20 cellular contexts compared by ENCODE assay signal in the genomic region with DNA sequence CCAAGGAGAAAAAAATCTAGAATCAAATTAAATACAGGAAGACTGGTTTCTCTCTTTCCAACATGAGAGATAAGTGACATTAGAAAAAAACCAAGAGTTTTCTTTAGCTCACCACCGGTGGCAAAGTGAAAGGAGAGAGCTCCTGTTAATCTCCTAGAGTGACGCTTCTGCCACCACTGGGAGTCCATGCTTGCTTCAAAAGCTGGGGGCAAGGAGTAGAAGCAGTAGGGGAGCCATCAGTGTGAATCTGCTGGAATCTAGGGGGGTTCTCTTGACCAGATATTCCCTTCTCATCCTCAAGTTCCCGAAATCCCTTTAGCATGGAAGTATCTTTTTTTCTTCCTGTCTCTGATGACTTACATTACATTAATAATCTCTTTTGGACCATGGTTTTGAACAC. TPM values are rescaled to one million over a fixed set of nuclear protein-coding genes. Genes with fewer than 3 reads are reported as not detected.
DNase-seq lines count a peak whose midpoint lies in the region; ATAC-seq, FAIRE-seq and TF ChIP-seq lines count a peak whose summit lies in the region.
"Had no signal": no experiment of that assay in that cellular context is flagged by ENCODE, and none has a peak within 500 bp of the region (broad histone marks: within the 10 kb centered on the region; RNA-seq: fewer than 3 reads in every experiment).

No MANE protein-coding gene starts in this region.

- H2BK20ac ChIP-seq in H1 (ENCODE audit: low read length) = no peak overlapping the region

- WGBS in H1 (ENCODE audit: extremely low coverage in 1 of 2, insufficient coverage in 1 of 2, insufficient read length in 1 of 2, insufficient replicate concordance in 2 of 2, low coverage in 1 of 2, low lambda C conversion rate in 2 of 2, missing lambda C conversion rate in 1 of 2), 2 experiments = 63% methylated on average over 3 of the region's 3 CpGs; no CpG with 5 or more reads in 1 of the 2 experiments

- TF ChIP-seq POLR2A in H1 (IDR thresholded peaks at IDR 0.05; ENCODE audit: control extremely low read depth in 1 of 2, low read depth in 2 of 2, low read length in 2 of 2) = no peak

- H3K9me3 Mint-ChIP-seq in activated naive CD4-positive, alpha-beta T cell treated with anti-CD3 and anti-CD28 coated beads, Interleukin-2, amount 50 U/mL, for 24 hours = no peaks in the 10 kb centered on the region

- H3K36me3 Mint-ChIP-seq in activated naive CD4-positive, alpha-beta T cell treated with anti-CD3 and anti-CD28 coated beads, Interleukin-2, amount 50 U/mL, for 24 hours = peaks cover 8% of the 10 kb centered on the region
- no peaks in the 10 kb centered on the region for H3K36me3 Mint-ChIP-seq in T-helper 17 cell (ENCODE audit: low read depth)

- H3K36me3 ChIP-seq in H1 (ENCODE audit: control insufficient read depth in 2 of 4, insufficient read depth in 4 of 4, low read length in 3 of 4) = no peaks in the 10 kb centered on the region
- no peaks in the 10 kb centered on the region for H3K36me3 ChIP-seq in parathyroid adenoma (ENCODE audit: control insufficient read depth, insufficient read depth, low read length)
- H3K36me3 ChIP-seq: BE2C had no signal

- H3K14ac ChIP-seq in H1 (ENCODE audit: insufficient read length) = no peak overlapping the region

- no peak for ATAC-seq in T-helper 17 cell
- ATAC-seq: PC-3 had no signal

- TF ChIP-seq CTCF in H1 (IDR thresholded peaks at IDR 0.05; ENCODE audit: control extremely low read depth in 1 of 3, insufficient read depth in 1 of 3, low read depth in 1 of 3, low read length in 3 of 3) (no peak), parathyroid adenoma (IDR thresholded peaks at IDR 0.05) (no peak)

- no peak overlapping the region for H3K18ac ChIP-seq in H1 (ENCODE audit: extremely low read depth, low read length)

- TF ChIP-seq RAD21 in H1 (IDR thresholded peaks at IDR 0.05 in 1 of 2, conservative IDR thresholded peaks at IDR 0.05 in 1 of 2; ENCODE audit: low read depth in 2 of 2, low read length in 2 of 2) = no peak

- no peak overlapping the region for H4K5ac ChIP-seq in H1 (ENCODE audit: insufficient read length, low read depth, low read length)

- H3K4me3 Mint-ChIP-seq in activated naive CD4-positive, alpha-beta T cell treated with anti-CD3 and anti-CD28 coated beads, Interleukin-2, amount 50 U/mL, for 24 hours = no peak overlapping the region
- H3K4me3 Mint-ChIP-seq in T-helper 17 cell = no peak overlapping the region

- H2BK12ac ChIP-seq in H1 (ENCODE audit: low read depth, low read length) = no peak overlapping the region

- no peak overlapping the region for H2AK5ac ChIP-seq in H1 (ENCODE audit: low read depth, low read length)

- H2AFZ ChIP-seq in H1 (ENCODE audit: low read length) (no peak overlapping the region), parathyroid adenoma (no peak overlapping the region)

- CTCF ChIA-PET in H1 (lab: Charles Lee; ENCODE audit: partially characterized antibody) = interaction anchor here (1.6 kb wide), 1 partner anchor 21 kb away, joined by 4 read pairs; no protein-coding TSS in a partner anchor

- H3K56ac ChIP-seq in H1 (replicated peaks; ENCODE audit: insufficient read length, low read depth, low read length) = no peak overlapping the region

- no peak for DNase-seq in activated naive CD4-positive, alpha-beta T cell treated with anti-CD3 and anti-CD28 coated beads, Interleukin-2, amount 50 U/mL, for 16 hours
- DNase-seq in T-helper 17 cell (no peak), H1 (ENCODE audit: low read depth in 1 of 2, low spot score in 2 of 2) (no peak), cortex of kidney (lab: John Stamatoyannopoulos, UW) (no peak), foreskin melanocyte (no peak)
- DNase-seq in stimulated activated CD4-positive, alpha-beta T cell treated with anti-CD3 and anti-CD28 coated beads, Interleukin-1b, Interleukin-23, amount 100 ng/mL, for 48 hours = no peak
- DNase-seq: BE2C, H7, NCI-H1417, NCI-H187, NCI-H2227 treated with DMSO at 0.1 percent for 48 hours, NCI-H510A treated with DMSO at 0.1 percent for 48 hours, NCI-H82, PC-3, RPMI8226, SHP77 treated with DMSO at 0.1 percent for 48 hours had no signal

- H3K4me1 Mint-ChIP-seq in activated naive CD4-positive, alpha-beta T cell treated with anti-CD3 and anti-CD28 coated beads, Interleukin-2, amount 50 U/mL, for 24 hours = peaks cover 54% of the 10 kb centered on the region
- peaks cover 9% of the 10 kb centered on the region for H3K4me1 Mint-ChIP-seq in T-helper 17 cell

- H3K4me3 ChIP-seq in H1 (ENCODE audit: extremely low read depth in 1 of 4, insufficient read depth in 2 of 4, low read depth in 3 of 4, low read length in 4 of 4) = no peak overlapping the region
- no peak overlapping the region for H3K4me3 ChIP-seq in parathyroid adenoma (ENCODE audit: low read depth, low read length)

- no peak overlapping the region for H4K91ac ChIP-seq in H1 (replicated peaks; ENCODE audit: insufficient read length, low read length)

- no peak overlapping the region for H2BK120ac ChIP-seq in H1 (replicated peaks; ENCODE audit: low read depth, low read length)

- no peaks in the 10 kb centered on the region for H3K27me3 ChIP-seq in H1 (replicated peaks in 1 of 4; ENCODE audit: control insufficient read depth in 3 of 4, extremely low read depth in 1 of 4, insufficient read depth in 3 of 4, low read length in 3 of 4)
- H3K27me3 ChIP-seq in parathyroid adenoma (ENCODE audit: control insufficient read depth, insufficient read depth, low read length) = no peaks in the 10 kb centered on the region
- H3K27me3 ChIP-seq: BE2C had no signal

- H3K79me2 ChIP-seq in H1 (ENCODE audit: control insufficient read depth in 1 of 2, insufficient read depth in 2 of 2, low read length in 2 of 2) = no peaks in the 10 kb centered on the region
- peaks cover 3% of the 10 kb centered on the region for H3K79me2 ChIP-seq in parathyroid adenoma

- peak overlapping the region; percentile 5 for H3K27ac Mint-ChIP-seq in activated naive CD4-positive, alpha-beta T cell treated with anti-CD3 and anti-CD28 coated beads, Interleukin-2, amount 50 U/mL, for 24 hours
- H3K27ac Mint-ChIP-seq in T-helper 17 cell = peak overlapping the region; percentile 86

- POLR2A ChIA-PET in H1 (lab: Charles Lee; ENCODE audit: partially characterized antibody) = interaction anchor here (1.7 kb wide), 1 partner anchor 17 kb away, joined by 5 read pairs; no protein-coding TSS in a partner anchor

- H3K4me2 ChIP-seq in H1 (ENCODE audit: insufficient read depth in 1 of 2, low read depth in 2 of 2, low read length in 2 of 2) (no peak overlapping the region), parathyroid adenoma (ENCODE audit: low read length) (no peak overlapping the region)

- no peak overlapping the region for H3K27ac ChIP-seq in H1 (ENCODE audit: low read depth, low read length)
- H3K27ac ChIP-seq in parathyroid adenoma = peak overlapping the region; percentile 67

- H3K9me3 ChIP-seq in T-helper 17 cell (ENCODE audit: control insufficient read depth, low read length, poor library complexity, severe bottlenecking) = no peaks in the 10 kb centered on the region
- H3K9me3 ChIP-seq in H1 (ENCODE audit: insufficient read depth in 2 of 2, low read depth in 1 of 2, low read length in 1 of 2) = no peaks in the 10 kb centered on the region
- no peaks in the 10 kb centered on the region for H3K9me3 ChIP-seq in parathyroid adenoma (ENCODE audit: control insufficient read depth, low read length)
- H3K9me3 ChIP-seq: BE2C had no signal

- no peak overlapping the region for H3K4ac ChIP-seq in H1 (replicated peaks; ENCODE audit: insufficient read length, low read depth, low read length)

- no peaks in the 10 kb centered on the region for H4K20me1 ChIP-seq in H1 (replicated peaks in 1 of 2; ENCODE audit: control insufficient read depth in 1 of 2, insufficient read depth in 2 of 2, low read length in 2 of 2)

- H2BK5ac ChIP-seq in H1 (ENCODE audit: low read depth, low read length) = no peak overlapping the region

- H3K79me1 ChIP-seq in H1 (ENCODE audit: low read depth, low read length) = no peaks in the 10 kb centered on the region

- no peak overlapping the region for H3K23ac ChIP-seq in H1 (ENCODE audit: insufficient read length)

- TF ChIP-seq EP300 in H1 (IDR thresholded peaks at IDR 0.05; ENCODE audit: borderline replicate concordance in 1 of 2, low read depth in 2 of 2, low read length in 2 of 2) = no peak

- H3K27me3 Mint-ChIP-seq in activated naive CD4-positive, alpha-beta T cell treated with anti-CD3 and anti-CD28 coated beads, Interleukin-2, amount 50 U/mL, for 24 hours = no peaks in the 10 kb centered on the region
- no peaks in the 10 kb centered on the region for H3K27me3 Mint-ChIP-seq in T-helper 17 cell

- H4K8ac ChIP-seq in H1 (ENCODE audit: extremely low read depth, insufficient read depth, low read length) = no peak overlapping the region

- H3K23me2 ChIP-seq in H1 (ENCODE audit: low read depth, low read length) = no peaks in the 10 kb centered on the region

- FAIRE-seq in H1 (lab: Jason Lieb, UNC) = no peak
- FAIRE-seq: A204.1, D721Med had no signal

- no peak overlapping the region for H2BK15ac ChIP-seq in H1 (ENCODE audit: low read length)

- H3K4me1 ChIP-seq in H1 (replicated peaks in 1 of 4; ENCODE audit: control insufficient read depth in 3 of 4, insufficient read depth in 4 of 4, low read length in 3 of 4) (peaks cover 0 to 5% (median 0%) of the 10 kb centered on the region in 4 experiments; a peak in 1 of 7 replicates), parathyroid adenoma (peaks cover 7% of the 10 kb centered on the region)

- no peak overlapping the region for H3K9ac ChIP-seq in H1 (replicated peaks in 1 of 4; ENCODE audit: extremely low read depth in 1 of 4, low read depth in 3 of 4, low read length in 3 of 4)
- H3K9ac ChIP-seq in parathyroid adenoma = no peak overlapping the region

TF ChIP-seq in H1, 55 proteins besides CTCF, POLR2A, EP300 and RAD21 (continues in another document):
- TF ChIP-seq NANOG (IDR thresholded peaks at IDR 0.05; ENCODE audit: insufficient read depth, low read depth, low read length, poor library complexity, severe bottlenecking) = peak; percentile 60

RNA-seq across cellular contexts. Expression of a gene that starts 6.4 kb away (rescaled TPM):
- 10 to 100 TPM; 32.9 to 39.8 TPM for total RNA-seq in T-helper 17 cell
- total RNA-seq in H1 (2021; fragmentation: NEBNext Ultra II Directional; extraction: Animal tissue kit (Norgen Biotek cat#: 25700)) = 74.1 and 87.3 TPM in 2 replicates
- polyA plus RNA-seq in H1 (2011; rRNA removed) = 26.4 and 40.0 TPM in 2 replicates
- polyA plus RNA-seq in H1 (2011; cell fraction: cytosol; rRNA removed) = 27.5 TPM
- 65.4 TPM for polyA plus RNA-seq in H1 (2011; cell fraction: nucleus; rRNA removed)
- polyA plus RNA-seq in H1 (2012, experiment 1 of 2) = 32.1 to 61.5 TPM (median 39.4 TPM) in 4 replicates
- polyA plus RNA-seq in H1 (2012, experiment 2 of 2) = 1.8 TPM
- 42.7 TPM for polyA plus RNA-seq in H1 (2013, experiment 1 of 2)
- 36.4 TPM for polyA plus RNA-seq in H1 (2013, experiment 2 of 2)
- polyA minus RNA-seq in H1 (2011; rRNA and poly(A)+ RNA removed) = 60.6 and 80.3 TPM in 2 replicates
- polyA minus RNA-seq in H1 (2011; cell fraction: cytosol; rRNA and poly(A)+ RNA removed) = 38.4 TPM
- 152 TPM for polyA minus RNA-seq in H1 (2011; cell fraction: nucleus; rRNA and poly(A)+ RNA removed)
